In the genomic region with DNA sequence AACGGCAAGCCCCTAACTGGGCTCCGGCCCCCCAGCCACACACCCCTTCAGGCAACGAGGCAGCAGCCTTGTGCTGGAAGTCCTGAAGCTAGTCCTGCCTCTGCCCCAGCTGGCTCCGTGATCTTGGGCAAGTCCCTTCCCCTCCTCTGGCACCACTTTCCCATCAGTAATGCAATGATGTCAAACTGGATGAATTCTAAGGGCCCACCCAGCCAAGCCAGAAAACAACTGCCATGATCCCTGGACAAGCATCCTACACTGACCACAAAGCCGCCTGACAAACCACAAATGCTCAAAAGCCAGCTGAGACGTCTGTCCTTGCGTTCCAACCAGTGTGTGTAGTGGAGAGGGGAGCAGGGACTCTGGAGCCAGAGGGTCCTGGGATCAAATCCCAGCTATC, we compare ENCODE assay signal across 17 cellular contexts. TPM values are rescaled to one million over a fixed set of nuclear protein-coding genes. Genes with fewer than 3 reads are reported as not detected.
A peak's percentile ranks its signal among the peaks of the same experiment; 100 is the strongest.
DNase-seq lines count a peak whose midpoint lies in the region; ATAC-seq, FAIRE-seq and TF ChIP-seq lines count a peak whose summit lies in the region.
"Had no signal": no experiment of that assay in that cellular context is flagged by ENCODE, and none has a peak within 500 bp of the region (broad histone marks: within the 10 kb centered on the region; RNA-seq: fewer than 3 reads in every experiment).

No MANE protein-coding gene starts in this region.

- peaks cover 2% of the 10 kb centered on the region for H3K9me1 ChIP-seq in keratinocyte (ENCODE audit: control insufficient read depth, extremely low read depth, insufficient read depth, low read length)

- dilution Hi-C loops in keratinocyte (cut with MboI; ENCODE audit: extremely low pct_ligation_motif_present, low sequenced_read_pairs), result no loop called here

- H3K9ac ChIP-seq in keratinocyte (ENCODE audit: control insufficient read depth, extremely low read depth, insufficient read depth, low read length), result peak overlapping the region; percentile 64

- TF ChIP-seq CTCF in GM23338 (conservative IDR thresholded peaks at IDR 0.05; ENCODE audit: low read depth in 2 of 2), result no peak
- TF ChIP-seq CTCF in keratinocyte (optimal IDR thresholded peaks at IDR 0.05 in 1 of 3, IDR thresholded peaks at IDR 0.05 in 1 of 3, conservative IDR thresholded peaks at IDR 0.05 in 1 of 3; ENCODE audit: extremely low read depth in 1 of 3, insufficient read depth in 2 of 3, low read length in 3 of 3), result no peak
- TF ChIP-seq CTCF in lower lobe of right lung (IDR thresholded peaks at IDR 0.05), result no peak

- H3K9me3 Mint-ChIP-seq in T-helper 2 cell treated with Interferon-gamma antibody and Interleukin-4, amounts not matched to agents 5 μg/mL and 100 μg/mL, for 36 hours, result peaks cover 4% of the 10 kb centered on the region
- peaks cover 3% of the 10 kb centered on the region; the same call in 2 of the 3 replicates for H3K9me3 Mint-ChIP-seq in GM23338

- no peak for DNase-seq in T-helper 2 cell treated with Interferon-gamma antibody and Interleukin-4, amounts not matched to agents 5 μg/mL and 100 μg/mL, for 36 hours (ENCODE audit: low spot score)
- no peak for DNase-seq in T-helper 2 cell
- no peak for DNase-seq in GM23338 (ENCODE audit: low spot score)
- DNase-seq in amniotic epithelial cell (ENCODE audit: low read depth), result peak; percentile 44
- DNase-seq in keratinocyte (ENCODE audit: low read depth, low spot score), result no peak
- DNase-seq in stimulated activated naive CD4-positive, alpha-beta T cell treated with Interleukin-2 at 50 U/mL for 16 hours (lab: John Stamatoyannopoulos, UW), result no peak
- no peak for DNase-seq in lower lobe of right lung
- no peak for DNase-seq in occipital lobe (lab: John Stamatoyannopoulos, UW)
- DNase-seq: activated CD4-positive, alpha-beta T cell treated with anti-CD3 and anti-CD28 coated beads, Interleukin-2, amount 10 ng/mL, durations not matched to agents 24 days and 14 days; activated naive CD8-positive, alpha-beta T cell treated with anti-CD3 and anti-CD28 coated beads, Interleukin-2, amount 10 ng/mL, durations not matched to agents 7 days and 5 days; DMS79; head of caudate nucleus; nucleus accumbens; spleen had no signal

- H3K4me3 ChIP-seq in GM23338, result no peak overlapping the region
- H3K4me3 ChIP-seq in keratinocyte (ENCODE audit: control insufficient read depth in 2 of 3, extremely low read depth in 1 of 3, insufficient read depth in 2 of 3, low read depth in 1 of 3, low read length in 3 of 3), result no peak overlapping the region
- no peak overlapping the region for H3K4me3 ChIP-seq in lower lobe of right lung
- H3K4me3 ChIP-seq: lung, spleen had no signal

- ATAC-seq in GM23338 (no peak), lower lobe of right lung (no peak)
- ATAC-seq: SK-N-SH treated with all-trans-retinoic acid at 6 μM for 48 hours had no signal

- H3K79me2 ChIP-seq in GM23338 (replicated peaks; ENCODE audit: insufficient read depth) (no peaks in the 10 kb centered on the region), keratinocyte (ENCODE audit: control insufficient read depth, insufficient read depth, low read length) (peaks cover 82% of the 10 kb centered on the region)

- intact Hi-C loops in lower lobe of right lung (cut with DNase I), result no loop called here

- H3K4me2 ChIP-seq in GM23338 (no peak overlapping the region), keratinocyte (ENCODE audit: control insufficient read depth, extremely low read depth, insufficient read depth, low read depth, low read length) (no peak overlapping the region)

- peak overlapping the region; percentile 24 for H3K27ac Mint-ChIP-seq in T-helper 2 cell treated with Interferon-gamma antibody and Interleukin-4, amounts not matched to agents 5 μg/mL and 100 μg/mL, for 36 hours
- H3K27ac Mint-ChIP-seq in GM23338, result peak overlapping the region; percentile 17; the same call in 1 of the 2 replicates

- no peaks in the 10 kb centered on the region for H3K9me3 ChIP-seq in keratinocyte (ENCODE audit: control insufficient read depth, low read depth, low read length)
- H3K9me3 ChIP-seq in lower lobe of right lung, result no peaks in the 10 kb centered on the region
- H3K9me3 ChIP-seq: spleen had no signal

- peaks cover 66% of the 10 kb centered on the region for H3K4me1 Mint-ChIP-seq in T-helper 2 cell treated with Interferon-gamma antibody and Interleukin-4, amounts not matched to agents 5 μg/mL and 100 μg/mL, for 36 hours (ENCODE audit: low read depth)
- peaks cover 26% of the 10 kb centered on the region for H3K4me1 Mint-ChIP-seq in GM23338

- H2AFZ ChIP-seq in GM23338 (no peak overlapping the region), keratinocyte (ENCODE audit: control insufficient read depth, low read length) (no peak overlapping the region)

- no peaks in the 10 kb centered on the region for H3K9me2 ChIP-seq in GM23338 (ENCODE audit: insufficient read depth)

- H4K20me1 ChIP-seq in GM23338 (replicated peaks; ENCODE audit: insufficient read depth) (no peaks in the 10 kb centered on the region; the same call in 1 of the 2 replicates), keratinocyte (ENCODE audit: control insufficient read depth, extremely low read depth, insufficient read depth, low read length) (peaks cover 3% of the 10 kb centered on the region)

- no peak overlapping the region for H3K4me3 Mint-ChIP-seq in T-helper 2 cell treated with Interferon-gamma antibody and Interleukin-4, amounts not matched to agents 5 μg/mL and 100 μg/mL, for 36 hours
- no peak overlapping the region for H3K4me3 Mint-ChIP-seq in GM23338
- H3K4me3 Mint-ChIP-seq: activated naive CD8-positive, alpha-beta T cell treated with anti-CD3 and anti-CD28 coated beads, Interleukin-2, amount 10 ng/mL, durations not matched to agents 7 days and 5 days had no signal

- no peaks in the 10 kb centered on the region for H3K27me3 ChIP-seq in GM23338 (ENCODE audit: insufficient read depth)
- H3K27me3 ChIP-seq in keratinocyte (ENCODE audit: control insufficient read depth, extremely low read depth, insufficient read depth, low read length), result no peaks in the 10 kb centered on the region
- H3K27me3 ChIP-seq in lower lobe of right lung (ENCODE audit: low read depth), result no peaks in the 10 kb centered on the region
- H3K27me3 ChIP-seq: spleen had no signal

- no peaks in the 10 kb centered on the region for H3K36me3 ChIP-seq in GM23338 (ENCODE audit: insufficient read depth)
- peaks cover 4 to 21% of the 10 kb centered on the region in 2 experiments for H3K36me3 ChIP-seq in keratinocyte (ENCODE audit: control insufficient read depth in 2 of 2, extremely low read depth in 1 of 2, insufficient read depth in 2 of 2, low read length in 2 of 2)
- no peaks in the 10 kb centered on the region for H3K36me3 ChIP-seq in lower lobe of right lung
- H3K36me3 ChIP-seq: spleen had no signal

- H3K4me1 ChIP-seq in GM23338 (ENCODE audit: insufficient read depth) (no peaks in the 10 kb centered on the region), keratinocyte (ENCODE audit: control insufficient read depth, extremely low read depth, insufficient read depth, low read length) (peaks cover 79% of the 10 kb centered on the region), lower lobe of right lung (peaks cover 77% of the 10 kb centered on the region)

- no peaks in the 10 kb centered on the region for H3K27me3 Mint-ChIP-seq in T-helper 2 cell treated with Interferon-gamma antibody and Interleukin-4, amounts not matched to agents 5 μg/mL and 100 μg/mL, for 36 hours (ENCODE audit: low read depth)
- peaks cover 12% of the 10 kb centered on the region for H3K27me3 Mint-ChIP-seq in GM23338 (ENCODE audit: insufficient read depth, low read depth, poor library complexity)
- H3K27me3 Mint-ChIP-seq: activated CD4-positive, alpha-beta T cell treated with anti-CD3 and anti-CD28 coated beads, Interleukin-2, amount 10 ng/mL, durations not matched to agents 24 days and 14 days; activated naive CD8-positive, alpha-beta T cell treated with anti-CD3 and anti-CD28 coated beads, Interleukin-2, amount 10 ng/mL, durations not matched to agents 7 days and 5 days had no signal

- peaks cover 6% of the 10 kb centered on the region for H3K36me3 Mint-ChIP-seq in T-helper 2 cell treated with Interferon-gamma antibody and Interleukin-4, amounts not matched to agents 5 μg/mL and 100 μg/mL, for 36 hours (ENCODE audit: low read depth)
- H3K36me3 Mint-ChIP-seq in GM23338 (ENCODE audit: low read depth), result peaks cover 2% of the 10 kb centered on the region; the same call in 1 of the 3 replicates

- H3K27ac ChIP-seq in GM23338 (ENCODE audit: low read depth) (no peak overlapping the region), keratinocyte (ENCODE audit: control insufficient read depth, insufficient read depth, low read length) (peak overlapping the region; percentile 95), lower lobe of right lung (no peak overlapping the region)

- FAIRE-seq in keratinocyte (lab: Jason Lieb, UNC), result no peak
- FAIRE-seq: A204.1 had no signal

- H3F3A ChIP-seq in GM23338 (replicated peaks; ENCODE audit: low read depth), result no peaks in the 10 kb centered on the region

TF ChIP-seq in GM23338, 12 proteins besides CTCF, POLR2A, EP300 and RAD21 (continues in another document):
- no peak for TF ChIP-seq CREB1 (CRISPR knock-in tag; IDR thresholded peaks at IDR 0.05; ENCODE audit: low read depth)
- no peak for TF ChIP-seq JUNB (IDR thresholded peaks at IDR 0.05; ENCODE audit: unreplicated experiment)

RNA-seq across cellular contexts. Expression of a gene that starts 26.8 kb away (rescaled TPM):
- total RNA-seq in GM23338 (2014; rRNA removed; shearing (Covaris generic)), result 7.5 and 13.2 TPM in 2 replicates
- polyA plus RNA-seq in GM23338 (2016; fragmentation: Nextera tagmentation; extraction: Ambion mirVana) (0.71 and 1.5 TPM in 2 replicates), keratinocyte (55.0 to 61.5 TPM (median 57.9 TPM) in 3 replicates)
- polyA plus RNA-seq in keratinocyte (2011; ENCODE audit: low read depth), result 124 TPM
- polyA plus RNA-seq in keratinocyte (2011; cell fraction: cytosol; rRNA removed), result 43.0 and 79.6 TPM in 2 replicates
- 145 and 193 TPM in 2 replicates for polyA plus RNA-seq in keratinocyte (2011; cell fraction: nucleus; rRNA removed)
- polyA plus RNA-seq in keratinocyte (2012; ENCODE audit: low replicate concordance), result 72.9 and 75.0 TPM in 2 replicates
- polyA minus RNA-seq in keratinocyte, result 106 to 194 TPM (median 118 TPM) in 3 replicates
- polyA minus RNA-seq in keratinocyte (2011; cell fraction: cytosol; rRNA and poly(A)+ RNA removed), result 127 TPM
- 82.3 and 144 TPM in 2 replicates for polyA minus RNA-seq in keratinocyte (2011; cell fraction: nucleus; rRNA and poly(A)+ RNA removed)
- total RNA-seq in lower lobe of right lung (9.8 TPM), occipital lobe (5.8 TPM)

RNA-seq across cellular contexts. Expression of a gene that starts 27.3 kb away (rescaled TPM):
- 33.8 and 36.9 TPM in 2 replicates for total RNA-seq in GM23338 (2014; rRNA removed; shearing (Covaris generic))
- polyA plus RNA-seq in GM23338 (2016; fragmentation: Nextera tagmentation; extraction: Ambion mirVana) (11.3 and 13.5 TPM in 2 replicates), keratinocyte (38.7 to 91.9 TPM (median 52.7 TPM) in 3 replicates)
- 23.4 TPM for polyA plus RNA-seq in keratinocyte (2011; ENCODE audit: low read depth)
- polyA plus RNA-seq in keratinocyte (2011; cell fraction: cytosol; rRNA removed), result 32.0 and 62.6 TPM in 2 replicates
- 62.5 and 83.1 TPM in 2 replicates for polyA plus RNA-seq in keratinocyte (2011; cell fraction: nucleus; rRNA removed)
- 44.0 and 48.3 TPM in 2 replicates for polyA plus RNA-seq in keratinocyte (2012; ENCODE audit: low replicate concordance)
- polyA minus RNA-seq in keratinocyte, result 48.6 to 89.0 TPM (median 74.9 TPM) in 3 replicates
- 91.9 TPM for polyA minus RNA-seq in keratinocyte (2011; cell fraction: cytosol; rRNA and poly(A)+ RNA removed)
- 65.3 and 76.2 TPM in 2 replicates for polyA minus RNA-seq in keratinocyte (2011; cell fraction: nucleus; rRNA and poly(A)+ RNA removed)
- total RNA-seq in lower lobe of right lung (11.7 TPM), occipital lobe (6.4 TPM)
